In genomic region chr12:101298426-101298825, GRCh38 we compare ENCODE assay signal across 13 cellular contexts. TPM values are rescaled to one million over a fixed set of nuclear protein-coding genes. Genes with fewer than 3 reads are reported as not detected.
A peak's percentile ranks its signal among the peaks of the same experiment; 100 is the strongest.
DNase-seq lines count a peak whose midpoint lies in the region; ATAC-seq and TF ChIP-seq lines count a peak whose summit lies in the region.
"Had no signal": no experiment of that assay in that cellular context is flagged by ENCODE, and none has a peak within 500 bp of the region (broad histone marks: within the 10 kb centered on the region; RNA-seq: fewer than 3 reads in every experiment).

No MANE protein-coding gene starts in this region.

- WGBS in gastroesophageal sphincter (ENCODE audit: low coverage in 1 of 2), 2 donors = 76 to 77% methylated on average over 2 of the region's 2 CpGs

- no peak for TF ChIP-seq EP300 in gastroesophageal sphincter (IDR thresholded peaks at IDR 0.05)

- no peak for ATAC-seq in gastroesophageal sphincter
- ATAC-seq: left lobe of liver had no signal

- H3K9me3 ChIP-seq in gastroesophageal sphincter = no peaks in the 10 kb centered on the region

- no peak overlapping the region for H3K4me3 ChIP-seq in gastroesophageal sphincter

- peaks cover 5 to 100% of the 10 kb centered on the region in 2 donors for H3K36me3 ChIP-seq in gastroesophageal sphincter

- no peaks in the 10 kb centered on the region for H3K27me3 ChIP-seq in gastroesophageal sphincter

- H3K4me1 ChIP-seq in gastroesophageal sphincter = no peaks in the 10 kb centered on the region

- no peak for TF ChIP-seq POLR2A in gastroesophageal sphincter (IDR thresholded peaks at IDR 0.05)

- DNase-seq in HCEC 1CT (peak; percentile 88), amniotic stem cell (lab: John Stamatoyannopoulos, UW) (peak; percentile 7), fibroblast of peridontal ligament (ENCODE audit: extremely low read depth) (peak; percentile 86), pons (ENCODE audit: low spot score) (no peak)
- no peak for DNase-seq in activated effector memory CD4-positive, alpha-beta T cell treated with Interleukin-2 at 50 U/mL for 16 hours
- DNase-seq: glutamatergic neuron, NCI-H524, Right ventricle myocardium superior, WERI-Rb-1 had no signal

- no peak for TF ChIP-seq CTCF in gastroesophageal sphincter (IDR thresholded peaks at IDR 0.05)

- H3K27ac ChIP-seq in temporal lobe (ENCODE audit: low read depth, low read length) (peak overlapping the region; percentile 67), gastroesophageal sphincter (no peak overlapping the region)
- H3K27ac ChIP-seq: HL-60, WERI-Rb-1 had no signal

RNA-seq across cellular contexts. Expression of gene UTP20, which starts 18.5 kb away (rescaled TPM):
- total RNA-seq in temporal lobe = 16.0 TPM
- 10 to 100 TPM in 3 of 4 donors, 1 to 10 TPM in 1; 9.4 to 12.5 (median 11.8) TPM for total RNA-seq in gastroesophageal sphincter

Comparison
In these comparisons a context has a peak if more than half of its experiments do, and no peak if none do; other contexts are left out.
1. DNase-seq: peak in HCEC 1CT (single experiment), amniotic stem cell (single experiment) and fibroblast of peridontal ligament (single experiment); none in activated effector memory CD4-positive, alpha-beta T cell treated with Interleukin-2 at 50 U/mL for 16 hours (single experiment) and pons (single experiment).